ENCODE assay signal across 1 cellular context in genomic region chr2:241770185-241770935, GRCh38.
TF ChIP-seq lines count a peak whose summit lies in the region.

No MANE protein-coding gene starts in this region.

TF ChIP-seq in HepG2, 621 proteins besides CTCF, POLR2A, EP300 and RAD21 (continued from another document and continues in another):
- TF ChIP-seq ZSCAN5A (CRISPR knock-in tag; IDR thresholded peaks at IDR 0.05; ENCODE audit: borderline replicate concordance) = no peak
- TF ChIP-seq ZNF350 (CRISPR knock-in tag; IDR thresholded peaks at IDR 0.05; ENCODE audit: borderline replicate concordance, low read depth) = no peak; the same call in 1 of the 2 replicates
- TF ChIP-seq SUZ12 (IDR thresholded peaks at IDR 0.05; ENCODE audit: low read depth, low read length) = no peak
- peak; percentile 85 for TF ChIP-seq ZNF317 (CRISPR knock-in tag; IDR thresholded peaks at IDR 0.05)
- no peak for TF ChIP-seq ZNF383 (CRISPR knock-in tag; IDR thresholded peaks at IDR 0.05; ENCODE audit: borderline replicate concordance)
- TF ChIP-seq SRSF4 (IDR thresholded peaks at IDR 0.05; ENCODE audit: low read depth, low read length, poor library complexity, severe bottlenecking) = peak; percentile 8
- peak; percentile 42; the same call in 1 of the 2 replicates for TF ChIP-seq SIX1 (CRISPR knock-in tag; IDR thresholded peaks at IDR 0.05; ENCODE audit: borderline replicate concordance)
- TF ChIP-seq ZBTB40 (IDR thresholded peaks at IDR 0.05) = no peak
- peak; percentile 61; the same call in 1 of the 2 replicates for TF ChIP-seq ZBTB40 (CRISPR knock-in tag; IDR thresholded peaks at IDR 0.05)
- TF ChIP-seq ZNF292 (CRISPR knock-in tag; IDR thresholded peaks at IDR 0.05; ENCODE audit: borderline replicate concordance, low read depth) = peak; percentile 96; the same call in 1 of the 2 replicates
- TF ChIP-seq SNAPC4 (CRISPR knock-in tag; IDR thresholded peaks at IDR 0.05) = peak; percentile 55
- no peak for TF ChIP-seq SMYD3 (CRISPR knock-in tag; IDR thresholded peaks at IDR 0.05)
- TF ChIP-seq KLF6 (CRISPR knock-in tag; IDR thresholded peaks at IDR 0.05) = peak; percentile 96
- peak; percentile 60; the same call in 1 of the 2 replicates for TF ChIP-seq ZNF710 (CRISPR knock-in tag; IDR thresholded peaks at IDR 0.05; ENCODE audit: borderline replicate concordance)
- peak; percentile 78; the same call in 1 of the 2 replicates for TF ChIP-seq ZNF232 (CRISPR knock-in tag; IDR thresholded peaks at IDR 0.05; ENCODE audit: borderline replicate concordance)
- TF ChIP-seq IRF2 (CRISPR knock-in tag; IDR thresholded peaks at IDR 0.05) = peak; percentile 97
- TF ChIP-seq ZKSCAN5 (CRISPR knock-in tag; IDR thresholded peaks at IDR 0.05) = no peak
- TF ChIP-seq HNRNPL (IDR thresholded peaks at IDR 0.05; ENCODE audit: low read depth, low read length) = peak; percentile 92
- TF ChIP-seq GPN1 (CRISPR knock-in tag; IDR thresholded peaks at IDR 0.05; ENCODE audit: borderline replicate concordance) = peak; percentile 13; the same call in 1 of the 2 replicates
- no peak for TF ChIP-seq USF2 (IDR thresholded peaks at IDR 0.05; ENCODE audit: low read depth, low read length)
- TF ChIP-seq USF2 (CRISPR knock-in tag; IDR thresholded peaks at IDR 0.05; ENCODE audit: borderline replicate concordance) = 0 out of 2 replicates have a peak, but pooled peaks have one; percentile 17
- TF ChIP-seq ZNF414 (CRISPR knock-in tag; IDR thresholded peaks at IDR 0.05) = peak; percentile 97
- TF ChIP-seq ZBTB34 (CRISPR knock-in tag; IDR thresholded peaks at IDR 0.05) = peak; percentile 80; the same call in 1 of the 2 replicates
- TF ChIP-seq ZNF589 (CRISPR knock-in tag; conservative IDR thresholded peaks at IDR 0.05) = peak; percentile 76; the same call in 1 of the 2 replicates
- TF ChIP-seq KLF11 (CRISPR knock-in tag; IDR thresholded peaks at IDR 0.05) = peak; percentile 96
